In the genomic region with DNA sequence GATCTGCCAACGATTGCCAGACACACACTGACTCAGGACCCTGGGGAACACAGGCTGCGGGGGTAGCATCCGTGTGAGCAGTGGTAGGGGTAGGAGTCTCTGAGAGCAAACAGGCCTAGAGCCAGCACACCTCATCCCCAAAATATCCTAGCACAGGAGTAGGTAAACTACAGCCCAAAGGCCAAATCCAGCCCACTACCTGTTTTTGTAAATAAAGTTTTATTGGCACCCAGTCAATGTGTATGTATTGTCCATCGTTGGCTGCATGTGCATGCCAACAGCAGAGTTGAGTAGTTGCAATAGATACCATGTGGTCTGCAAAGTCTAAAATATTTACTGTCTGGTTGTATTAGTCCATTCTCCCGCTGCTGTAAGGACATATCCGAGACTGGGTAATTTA, we compare ENCODE assay signal across 31 cellular contexts. TPM values are rescaled to one million over a fixed set of nuclear protein-coding genes. Genes with fewer than 3 reads are reported as not detected.
"Had no signal": no experiment of that assay in that cellular context is flagged by ENCODE, and none has a peak within 500 bp of the region (broad histone marks: within the 10 kb centered on the region; RNA-seq: fewer than 3 reads in every experiment).

No MANE protein-coding gene starts in this region.

- ATAC-seq: esophagus mucosa; foreskin keratinocyte; gastroesophageal sphincter; heart left ventricle; left cardiac atrium; left lung; mucosa of descending colon; natural killer cell treated with Interleukin-12 subunit alpha and Interleukin-12 subunit beta and Interleukin-15 and Interleukin-18, amount 100 ng/mL, for 72 hours; stimulated activated naive CD8-positive, alpha-beta T cell treated with anti-CD3 and anti-CD28 coated beads, Interleukin-15, amount 100 ng/mL, for 72 hours; upper lobe of right lung had no signal

- H2AFZ ChIP-seq: hepatocyte, parathyroid adenoma had no signal

- H3K4me1 ChIP-seq: foreskin keratinocyte, gastroesophageal sphincter, heart left ventricle, left lung, parathyroid adenoma, prostate gland, right atrium auricular region, sigmoid colon, suprapubic skin, transverse colon, upper lobe of right lung, uterus had no signal

- H3K9ac ChIP-seq: parathyroid adenoma had no signal

- DNase-seq: cortex of kidney; dorsolateral prefrontal cortex; effector CD8-positive, alpha-beta T cell; endodermal cell; foreskin keratinocyte; heart left ventricle; left cardiac atrium; left lung; mesenchymal stem cell; mucosa of descending colon; naive B cell; sigmoid colon; stimulated activated CD4-positive, alpha-beta T cell treated with anti-CD3 and anti-CD28 coated beads, Interleukin-15, amount 100 ng/mL, for 24 hours; stimulated activated CD4-positive, alpha-beta T cell treated with anti-CD3 and anti-CD28 coated beads, Interleukin-2, amount 100 ng/mL, for 48 hours; stimulated activated naive CD4-positive, alpha-beta T cell; stimulated activated naive CD8-positive, alpha-beta T cell treated with anti-CD3 and anti-CD28 coated beads, Interleukin-15, amount 100 ng/mL, for 72 hours; transverse colon; upper lobe of right lung; uterus had no signal

- H3K27ac ChIP-seq: dorsolateral prefrontal cortex, epithelial cell of prostate, foreskin keratinocyte, gastroesophageal sphincter, heart left ventricle, hepatocyte, left lung, neutrophil, parathyroid adenoma, prostate gland, right atrium auricular region, sigmoid colon, skin epidermis, suprapubic skin, transverse colon, upper lobe of right lung, uterus had no signal

- H3K36me3 ChIP-seq: gastroesophageal sphincter, heart left ventricle, left lung, neutrophil, prostate gland, right atrium auricular region, sigmoid colon, suprapubic skin, transverse colon, upper lobe of right lung, uterus had no signal

- FAIRE-seq: islet of Langerhans had no signal

- H3K79me2 ChIP-seq: hepatocyte, parathyroid adenoma had no signal

- H3K9me3 ChIP-seq: gastroesophageal sphincter, heart left ventricle, left lung, mucosa of descending colon, neutrophil, prostate gland, right atrium auricular region, sigmoid colon, suprapubic skin, transverse colon, upper lobe of right lung, uterus had no signal

- H3K4me3 ChIP-seq: dorsolateral prefrontal cortex, gastroesophageal sphincter, heart left ventricle, hepatocyte, left lung, mucosa of descending colon, prostate gland, right atrium auricular region, sigmoid colon, skin epidermis, suprapubic skin, transverse colon, upper lobe of right lung, uterus had no signal

- H3K4me2 ChIP-seq: hepatocyte had no signal

- H3K27me3 ChIP-seq: foreskin keratinocyte, gastroesophageal sphincter, hepatocyte, left lung, neutrophil, right atrium auricular region, sigmoid colon, suprapubic skin, transverse colon, uterus had no signal

RNA-seq across cellular contexts. Expression of gene GPRC5B, which starts 55.5 kb away (rescaled TPM):
- total RNA-seq: natural killer cell treated with Interleukin-12 subunit alpha and Interleukin-12 subunit beta and Interleukin-15 and Interleukin-18, amount 100 ng/mL, for 72 hours had no signal
